2 cellular contexts compared by ENCODE assay signal in genomic region chr17:68526548-68526947, GRCh38.
TF ChIP-seq lines count a peak whose summit lies in the region.

No MANE protein-coding gene starts in this region.

TF ChIP-seq in liver, 16 proteins besides CTCF, POLR2A, EP300 and RAD21:
- no peak for TF ChIP-seq FOXA1 (IDR thresholded peaks at IDR 0.05)
- TF ChIP-seq HNF4G (IDR thresholded peaks at IDR 0.05), result no peak
- no peak for TF ChIP-seq TAF1 (conservative IDR thresholded peaks at IDR 0.05)
- TF ChIP-seq SP1 (IDR thresholded peaks at IDR 0.05), result no peak
- TF ChIP-seq ATF3 (IDR thresholded peaks at IDR 0.05), result no peak
- TF ChIP-seq GABPA (IDR thresholded peaks at IDR 0.05 in 1 of 2, conservative IDR thresholded peaks at IDR 0.05 in 1 of 2), result no peak
- TF ChIP-seq EGR1 (IDR thresholded peaks at IDR 0.05; ENCODE audit: low read depth in 2 of 2), result no peak
TF ChIP-seq in liver: peak in this region for 0.

TF ChIP-seq in HepG2, 621 proteins besides CTCF, POLR2A, EP300 and RAD21:
- no peak for TF ChIP-seq RBM22 (optimal IDR thresholded peaks at IDR 0.05; ENCODE audit: low read length)
